In genomic region chr1:201518105-201518504, GRCh38 we compare ENCODE assay signal across 18 cellular contexts. TPM values are rescaled to one million over a fixed set of nuclear protein-coding genes. Genes with fewer than 3 reads are reported as not detected.
A peak's percentile ranks its signal among the peaks of the same experiment; 100 is the strongest.
DNase-seq lines count a peak whose midpoint lies in the region; ATAC-seq, FAIRE-seq and TF ChIP-seq lines count a peak whose summit lies in the region.
"Had no signal": no experiment of that assay in that cellular context is flagged by ENCODE, and none has a peak within 500 bp of the region (broad histone marks: within the 10 kb centered on the region; RNA-seq: fewer than 3 reads in every experiment).

No MANE protein-coding gene starts in this region.

- BruUV-seq in mammary epithelial cell (replicated peaks; lab: Mats Ljungman, UMichigan) = no TSS peak

- H3K9ac ChIP-seq in mammary epithelial cell (ENCODE audit: insufficient read depth, low read length) (no peak overlapping the region), keratinocyte (ENCODE audit: control insufficient read depth, extremely low read depth, insufficient read depth, low read length) (peak overlapping the region; percentile 37)

- H3K36me3 ChIP-seq in mammary epithelial cell (ENCODE audit: insufficient read depth, low read length) (no peaks in the 10 kb centered on the region), breast epithelium (no peaks in the 10 kb centered on the region), keratinocyte (ENCODE audit: control insufficient read depth in 2 of 2, extremely low read depth in 1 of 2, insufficient read depth in 2 of 2, low read length in 2 of 2) (no peaks in the 10 kb centered on the region), upper lobe of right lung (no peaks in the 10 kb centered on the region), Peyer's patch (no peaks in the 10 kb centered on the region)

- H3K27me3 Mint-ChIP-seq in T-cell = no peaks in the 10 kb centered on the region

- no peak overlapping the region for H3K27ac Mint-ChIP-seq in T-cell
- H3K27ac Mint-ChIP-seq: CD14-positive monocyte had no signal

- DNase-seq in mammary epithelial cell (no peak), breast epithelium (ENCODE audit: low spot score in 2 of 2) (no peak), keratinocyte (ENCODE audit: low read depth, low spot score) (no peak), upper lobe of right lung (no peak), T-cell (no peak), hepatic stellate cell (ENCODE audit: low spot score) (no peak), Peyer's patch (no peak)
- DNase-seq: COR-L47, NCI-H1436, NCI-H2081, NCI-H2227 treated with DMSO at 0.1 percent for 48 hours, NCI-H524 treated with DMSO at 0.1 percent for 48 hours had no signal

- H3K79me2 ChIP-seq in mammary epithelial cell (ENCODE audit: insufficient read depth, low read length) (no peaks in the 10 kb centered on the region), keratinocyte (ENCODE audit: control insufficient read depth, insufficient read depth, low read length) (no peaks in the 10 kb centered on the region)

- no peak overlapping the region for H3K4me3 Mint-ChIP-seq in T-cell
- H3K4me3 Mint-ChIP-seq: CD14-positive monocyte had no signal

- TF ChIP-seq CTCF in mammary epithelial cell (conservative IDR thresholded peaks at IDR 0.05 in 1 of 2, IDR thresholded peaks at IDR 0.05 in 1 of 2; ENCODE audit: extremely low read depth in 1 of 2, insufficient read depth in 1 of 2, low read depth in 1 of 2, low read length in 2 of 2) (no peak), breast epithelium (IDR thresholded peaks at IDR 0.05) (no peak), VCaP (conservative IDR thresholded peaks at IDR 0.05) (no peak), keratinocyte (optimal IDR thresholded peaks at IDR 0.05 in 1 of 3, IDR thresholded peaks at IDR 0.05 in 1 of 3, conservative IDR thresholded peaks at IDR 0.05 in 1 of 3; ENCODE audit: extremely low read depth in 1 of 3, insufficient read depth in 2 of 3, low read length in 3 of 3) (no peak), upper lobe of right lung (IDR thresholded peaks at IDR 0.05) (no peak), Peyer's patch (IDR thresholded peaks at IDR 0.05) (no peak)

- H3K9me3 ChIP-seq in mammary epithelial cell (replicated peaks; ENCODE audit: insufficient read depth, low read length) (no peaks in the 10 kb centered on the region), breast epithelium (no peaks in the 10 kb centered on the region), keratinocyte (ENCODE audit: control insufficient read depth, low read depth, low read length) (no peaks in the 10 kb centered on the region), upper lobe of right lung (no peaks in the 10 kb centered on the region), Peyer's patch (no peaks in the 10 kb centered on the region)

- H3K4me2 ChIP-seq in mammary epithelial cell (ENCODE audit: insufficient read depth, low read depth, low read length) (no peak overlapping the region), keratinocyte (ENCODE audit: control insufficient read depth, extremely low read depth, insufficient read depth, low read depth, low read length) (peak overlapping the region; percentile 62)

- peak overlapping the region; percentile 34 for H3K27ac ChIP-seq in mammary epithelial cell (ENCODE audit: insufficient read depth, low read depth, low read length)
- H3K27ac ChIP-seq in breast epithelium = peak overlapping the region in 1 of 2 donors; percentile 21
- peak overlapping the region; percentile 48 for H3K27ac ChIP-seq in VCaP
- H3K27ac ChIP-seq in keratinocyte (ENCODE audit: control insufficient read depth, insufficient read depth, low read length) = peak overlapping the region; percentile 68
- H3K27ac ChIP-seq in upper lobe of right lung = no peak overlapping the region
- no peak overlapping the region for H3K27ac ChIP-seq in Peyer's patch

- no peaks in the 10 kb centered on the region for H3K9me3 Mint-ChIP-seq in T-cell
- H3K9me3 Mint-ChIP-seq: CD14-positive monocyte had no signal

- dilution Hi-C loops in mammary epithelial cell (cut with HindIII; ENCODE audit: low sequenced_read_pairs) = loop anchor here (5.0 kb wide), 3 partner anchors 39 to 71 kb away; no protein-coding TSS in a partner anchor
- dilution Hi-C loops in keratinocyte (cut with MboI; ENCODE audit: extremely low pct_ligation_motif_present, low sequenced_read_pairs) = no loop called here

- TF ChIP-seq POLR2A in breast epithelium (IDR thresholded peaks at IDR 0.05) = no peak
- TF ChIP-seq POLR2A in Peyer's patch (IDR thresholded peaks at IDR 0.05) = no peak

- in situ Hi-C loops in mammary epithelial cell (cut with MboI; ENCODE audit: low sequenced_read_pairs in 2 of 2) = loop anchor here in 1 of 2 donors (10.0 kb wide), 1 partner anchor 73 kb away; no protein-coding TSS in a partner anchor

- no peak overlapping the region for H3K4me3 ChIP-seq in mammary epithelial cell (replicated peaks in 1 of 3; ENCODE audit: insufficient read depth in 1 of 3, low read depth in 2 of 3, low read length in 3 of 3)
- H3K4me3 ChIP-seq in breast epithelium = no peak overlapping the region
- H3K4me3 ChIP-seq in keratinocyte (ENCODE audit: control insufficient read depth in 2 of 3, extremely low read depth in 1 of 3, insufficient read depth in 2 of 3, low read depth in 1 of 3, low read length in 3 of 3) = no peak overlapping the region
- no peak overlapping the region for H3K4me3 ChIP-seq in upper lobe of right lung
- H3K4me3 ChIP-seq in Peyer's patch = no peak overlapping the region
- H3K4me3 ChIP-seq: GM12878 had no signal

- CTCF ChIA-PET in mammary epithelial cell (lab: Charles Lee; ENCODE audit: low non-redundant PET) = no interaction called here
- CTCF ChIA-PET in T-cell (lab: Charles Lee) = interaction anchor here (0.7 to 1.1 kb wide), 2 partner anchors 14 to 38 kb away, joined by 3 to 10 read pairs; no protein-coding TSS in a partner anchor

- H3K4me1 ChIP-seq in mammary epithelial cell (ENCODE audit: insufficient read depth, low read length) (peaks cover 22% of the 10 kb centered on the region), breast epithelium (peaks cover 0 to 1% of the 10 kb centered on the region in 2 donors), keratinocyte (ENCODE audit: control insufficient read depth, extremely low read depth, insufficient read depth, low read length) (peaks cover 32% of the 10 kb centered on the region), upper lobe of right lung (peaks cover 2% of the 10 kb centered on the region), Peyer's patch (peaks cover 0 to 4% (median 0%) of the 10 kb centered on the region in 4 donors)

- POLR2A ChIA-PET in T-cell (lab: Charles Lee) = interaction anchor here in 1 of 2 donors (0.7 kb wide), 1 partner anchor 11 kb away, joined by 18 read pairs; no protein-coding TSS in a partner anchor

- H3K36me3 Mint-ChIP-seq in T-cell = peaks cover 27% of the 10 kb centered on the region

- 88% methylated on average over 5 of the region's 5 CpGs for WGBS in mammary epithelial cell (ENCODE audit: low coverage, missing lambda C conversion rate)

- H3K9me1 ChIP-seq in keratinocyte (ENCODE audit: control insufficient read depth, extremely low read depth, insufficient read depth, low read length) = no peaks in the 10 kb centered on the region

- peaks cover 0 to under 1% (median 0%) of the 10 kb centered on the region in 3 donors for H3K4me1 Mint-ChIP-seq in T-cell

- no peak for FAIRE-seq in keratinocyte (lab: Jason Lieb, UNC)
- FAIRE-seq: A204.1, GM12878, GM19239 had no signal

- H2AFZ ChIP-seq in mammary epithelial cell (ENCODE audit: low read depth, low read length) (no peak overlapping the region), keratinocyte (ENCODE audit: control insufficient read depth, low read length) (peak overlapping the region; percentile 54)

- intact Hi-C loops in mammary epithelial cell (cut with micrococcal nuclease) (no loop called here), breast epithelium (cut with DNase I; ENCODE audit: low total_unique reads) (no loop called here), upper lobe of right lung (cut with DNase I) (no loop called here)

- H3K27me3 ChIP-seq in mammary epithelial cell (ENCODE audit: insufficient read depth, low read length) = no peaks in the 10 kb centered on the region
- no peaks in the 10 kb centered on the region for H3K27me3 ChIP-seq in breast epithelium
- no peaks in the 10 kb centered on the region for H3K27me3 ChIP-seq in keratinocyte (ENCODE audit: control insufficient read depth, extremely low read depth, insufficient read depth, low read length)
- H3K27me3 ChIP-seq in upper lobe of right lung = no peaks in the 10 kb centered on the region
- H3K27me3 ChIP-seq in Peyer's patch = no peaks in the 10 kb centered on the region

- ATAC-seq in upper lobe of right lung = peak; percentile 49
- no peak for ATAC-seq in T-cell (replicated peaks in 1 of 4)
- ATAC-seq: GM12878, Right ventricle myocardium inferior had no signal

- H4K20me1 ChIP-seq in mammary epithelial cell (ENCODE audit: insufficient read depth, low read length) (no peaks in the 10 kb centered on the region), keratinocyte (ENCODE audit: control insufficient read depth, extremely low read depth, insufficient read depth, low read length) (no peaks in the 10 kb centered on the region)

RNA-seq across cellular contexts. Expression of gene CSRP1, which starts 11.2 kb away (rescaled TPM):
- 100 to 1,000 TPM; 145 to 609 TPM for total RNA-seq in mammary epithelial cell
- 231 TPM for polyA plus RNA-seq in mammary epithelial cell
- 209 TPM for polyA minus RNA-seq in mammary epithelial cell
- 1,000 to 10,000 TPM in 1 of 3 donors, 100 to 1,000 TPM in 2; 186 to 1,491 (median 767) TPM for total RNA-seq in breast epithelium
- 165 to 200 TPM (median 168 TPM) in 3 replicates for polyA plus RNA-seq in keratinocyte
- polyA plus RNA-seq in keratinocyte (2011; ENCODE audit: low read depth) = 22.6 TPM
- polyA plus RNA-seq in keratinocyte (2011; cell fraction: cytosol; rRNA removed) = 170 and 264 TPM in 2 replicates
- 136 and 173 TPM in 2 replicates for polyA plus RNA-seq in keratinocyte (2011; cell fraction: nucleus; rRNA removed)
- polyA plus RNA-seq in keratinocyte (2012; ENCODE audit: low replicate concordance) = 108 and 202 TPM in 2 replicates
- 136 to 283 TPM (median 152 TPM) in 3 replicates for polyA minus RNA-seq in keratinocyte
- polyA minus RNA-seq in keratinocyte (2011; cell fraction: cytosol; rRNA and poly(A)+ RNA removed) = 118 TPM
- polyA minus RNA-seq in keratinocyte (2011; cell fraction: nucleus; rRNA and poly(A)+ RNA removed) = 45.3 and 66.0 TPM in 2 replicates
- 280 TPM for total RNA-seq in upper lobe of right lung
- 10 to 100 TPM; 35.0 to 47.2 (median 36.8) TPM for total RNA-seq in T-cell
- 100 to 1,000 TPM; 139 to 306 (median 160) TPM for total RNA-seq in Peyer's patch

RNA-seq across cellular contexts. Expression of gene NAV1, which starts 20.8 kb away (rescaled TPM):
- total RNA-seq in mammary epithelial cell (10 to 100 TPM; 24.3 to 94.2 TPM), breast epithelium (10 to 100 TPM; 11.3 to 31.5 (median 22.7) TPM), upper lobe of right lung (34.1 TPM), T-cell (1 to 10 TPM; 2.8 to 6.9 (median 4.7) TPM), Peyer's patch (10 to 100 TPM in 3 of 4 donors, 1 to 10 TPM in 1; 6.7 to 47.9 (median 14.9) TPM)
- polyA plus RNA-seq in mammary epithelial cell (48.9 TPM), keratinocyte (8.1 to 32.7 TPM (median 13.2 TPM) in 3 replicates)
- polyA minus RNA-seq in mammary epithelial cell (177 TPM), keratinocyte (18.4 to 146 TPM (median 33.3 TPM) in 3 replicates)
- 3.8 TPM for polyA plus RNA-seq in keratinocyte (2011; ENCODE audit: low read depth)
- 16.1 and 19.4 TPM in 2 replicates for polyA plus RNA-seq in keratinocyte (2011; cell fraction: cytosol; rRNA removed)
- polyA plus RNA-seq in keratinocyte (2011; cell fraction: nucleus; rRNA removed) = 55.3 and 66.7 TPM in 2 replicates
- 6.3 and 36.2 TPM in 2 replicates for polyA plus RNA-seq in keratinocyte (2012; ENCODE audit: low replicate concordance)
- polyA minus RNA-seq in keratinocyte (2011; cell fraction: cytosol; rRNA and poly(A)+ RNA removed) = 21.9 TPM
- 32.9 and 66.9 TPM in 2 replicates for polyA minus RNA-seq in keratinocyte (2011; cell fraction: nucleus; rRNA and poly(A)+ RNA removed)

RNA-seq across cellular contexts. Expression of gene PHLDA3, which starts 49.1 kb away (rescaled TPM):
- 100 to 1,000 TPM; 132 to 205 TPM for total RNA-seq in mammary epithelial cell
- polyA plus RNA-seq in mammary epithelial cell = 96.4 TPM
- polyA minus RNA-seq in mammary epithelial cell = 27.0 TPM
- total RNA-seq in breast epithelium = 100 to 1,000 TPM in 1 of 3 donors, 10 to 100 TPM in 2; 65.7 to 116 (median 92.7) TPM
- 47.0 to 104 TPM (median 48.2 TPM) in 3 replicates for polyA plus RNA-seq in keratinocyte
- 40.1 TPM for polyA plus RNA-seq in keratinocyte (2011; ENCODE audit: low read depth)
- 27.2 and 66.8 TPM in 2 replicates for polyA plus RNA-seq in keratinocyte (2011; cell fraction: cytosol; rRNA removed)
- polyA plus RNA-seq in keratinocyte (2011; cell fraction: nucleus; rRNA removed) = 42.1 and 67.8 TPM in 2 replicates
- polyA plus RNA-seq in keratinocyte (2012; ENCODE audit: low replicate concordance) = 76.2 TPM in 2 replicates
- polyA minus RNA-seq in keratinocyte = 21.0 to 38.8 TPM (median 36.7 TPM) in 3 replicates
- polyA minus RNA-seq in keratinocyte (2011; cell fraction: cytosol; rRNA and poly(A)+ RNA removed) = 107 TPM
- polyA minus RNA-seq in keratinocyte (2011; cell fraction: nucleus; rRNA and poly(A)+ RNA removed) = 38.2 and 54.1 TPM in 2 replicates
- 90.0 TPM for total RNA-seq in upper lobe of right lung
- 1 to 10 TPM in 4 of 5 donors, under 1 TPM in 1; 0.83 to 5.8 (median 3.6) TPM for total RNA-seq in T-cell
- total RNA-seq in Peyer's patch = 10 to 100 TPM in 1 of 4 donors, 1 to 10 TPM in 3; 4.4 to 43.7 (median 5.2) TPM
- polyA plus RNA-seq: CD14-positive monocyte had no signal

Comparison
In these comparisons a context has a peak if more than half of its experiments do, and no peak if none do; other contexts are left out.
1. H3K27ac ChIP-seq: peak in mammary epithelial cell (single experiment), VCaP (single experiment) and keratinocyte (single experiment); none in upper lobe of right lung (single experiment) and Peyer's patch (0 of 4).